ENCODE assay signal across 14 cellular contexts in genomic region chr11:8808226-8808585, GRCh38.
DNase-seq lines count a peak whose midpoint lies in the region; ATAC-seq and TF ChIP-seq lines count a peak whose summit lies in the region.
"Had no signal": no experiment of that assay in that cellular context is flagged by ENCODE, and none has a peak within 500 bp of the region (broad histone marks: within the 10 kb centered on the region; RNA-seq: fewer than 3 reads in every experiment).

No MANE protein-coding gene starts in this region.

- H3K36me3 ChIP-seq in adipocyte (ENCODE audit: control insufficient read depth, insufficient read depth, low read length, severe bottlenecking) (peaks cover 2% of the 10 kb centered on the region), prostate gland (no peaks in the 10 kb centered on the region)

- H3K9me3 Mint-ChIP-seq in natural killer cell, result no peaks in the 10 kb centered on the region
- H3K9me3 Mint-ChIP-seq: activated CD8-positive, alpha-beta T cell treated with anti-CD3 and anti-CD28 coated beads for 36 hours; activated naive CD8-positive, alpha-beta T cell treated with anti-CD3 and anti-CD28 coated beads, Interleukin-2, amount 10 ng/mL, durations not matched to agents 7 days and 5 days had no signal

- DNase-seq in A172 (ENCODE audit: low spot score), result peak; percentile 31
- DNase-seq in adipocyte (ENCODE audit: low read depth), result peak; percentile 32
- DNase-seq in fibroblast of villous mesenchyme (ENCODE audit: low read depth), result peak; percentile 56
- no peak for DNase-seq in prostate gland (ENCODE audit: low spot score)
- DNase-seq in T-helper 9 cell, result no peak
- no peak for DNase-seq in LoVo (ENCODE audit: low spot score)
- DNase-seq in natural killer cell, result no peak
- DNase-seq: activated CD8-positive, alpha-beta T cell treated with anti-CD3 and anti-CD28 coated beads for 36 hours; activated naive CD8-positive, alpha-beta T cell treated with anti-CD3 and anti-CD28 coated beads, Interleukin-2, amount 10 ng/mL, durations not matched to agents 7 days and 5 days; GDM1; NCI-H446; stimulated activated CD4-positive, alpha-beta T cell treated with anti-CD3 and anti-CD28 coated beads, Interleukin-12 subunit alpha, Interleukin-12 subunit beta, amount 100 ng/mL, for 4 hours had no signal

- 13% methylated on average over 4 of the region's 4 CpGs for WGBS in prostate gland

- peak overlapping the region; percentile 91 for H3K9ac ChIP-seq in adipocyte (ENCODE audit: low read length)

- H3K4me3 ChIP-seq in adipocyte (ENCODE audit: low read length) (peak overlapping the region; percentile 88), fibroblast of villous mesenchyme (ENCODE audit: low read depth, low read length) (peak overlapping the region; percentile 64), prostate gland (peak overlapping the region; percentile 4 to 35)
- H3K4me3 ChIP-seq: SK-N-MC had no signal

- intact Hi-C loops in prostate gland (cut with DNase I), result loop anchor here (2.0 to 5.0 kb wide), 2 partner anchors 41 to 99 kb away; no protein-coding TSS in a partner anchor
- intact Hi-C loops in natural killer cell (cut with micrococcal nuclease), result no loop called here

- H3K27ac Mint-ChIP-seq in natural killer cell, result no peak overlapping the region
- H3K27ac Mint-ChIP-seq: activated CD8-positive, alpha-beta T cell treated with anti-CD3 and anti-CD28 coated beads for 36 hours; activated naive CD8-positive, alpha-beta T cell treated with anti-CD3 and anti-CD28 coated beads, Interleukin-2, amount 10 ng/mL, durations not matched to agents 7 days and 5 days had no signal

- TF ChIP-seq CTCF in fibroblast of villous mesenchyme (IDR thresholded peaks at IDR 0.05; ENCODE audit: insufficient read depth, low read depth, low read length) (no peak), prostate gland (IDR thresholded peaks at IDR 0.05) (no peak), natural killer cell (IDR thresholded peaks at IDR 0.05) (no peak)

- peaks cover 5 to 10% of the 10 kb centered on the region in 2 donors for H3K27me3 Mint-ChIP-seq in natural killer cell (ENCODE audit: low read depth in 2 of 2)

- ATAC-seq in HG02642 (IDR thresholded peaks at IDR 0.05; ENCODE audit: poor library complexity, unreplicated experiment) (no peak), natural killer cell (no peak)
- ATAC-seq: activated CD8-positive, alpha-beta T cell treated with anti-CD3 and anti-CD28 coated beads for 36 hours had no signal

- H3K4me1 ChIP-seq in adipocyte (ENCODE audit: control insufficient read depth, insufficient read depth, low read length) (peaks cover 62% of the 10 kb centered on the region), prostate gland (replicated peaks) (no peaks in the 10 kb centered on the region)

- H3K4me1 Mint-ChIP-seq in natural killer cell, result peaks cover 10 to 21% of the 10 kb centered on the region in 2 donors

- no peak for TF ChIP-seq POLR2A in prostate gland (IDR thresholded peaks at IDR 0.05)

- H3K9me3 ChIP-seq in adipocyte (ENCODE audit: control insufficient read depth, low read length) (no peaks in the 10 kb centered on the region), prostate gland (no peaks in the 10 kb centered on the region)

- H3K36me3 Mint-ChIP-seq in natural killer cell, result no peaks in the 10 kb centered on the region
- H3K36me3 Mint-ChIP-seq: activated naive CD8-positive, alpha-beta T cell treated with anti-CD3 and anti-CD28 coated beads, Interleukin-2, amount 10 ng/mL, durations not matched to agents 7 days and 5 days had no signal

- peak overlapping the region; percentile 67 to 90 for H3K27ac ChIP-seq in prostate gland
- H3K27ac ChIP-seq: SK-N-MC had no signal

- H3K27me3 ChIP-seq in adipocyte (replicated peaks; ENCODE audit: control insufficient read depth, insufficient read depth, low read length) (no peaks in the 10 kb centered on the region), prostate gland (replicated peaks; ENCODE audit: insufficient read depth) (no peaks in the 10 kb centered on the region)

- no peak overlapping the region for H3K4me3 Mint-ChIP-seq in natural killer cell
- H3K4me3 Mint-ChIP-seq: activated CD8-positive, alpha-beta T cell treated with anti-CD3 and anti-CD28 coated beads for 36 hours; activated naive CD8-positive, alpha-beta T cell treated with anti-CD3 and anti-CD28 coated beads, Interleukin-2, amount 10 ng/mL, durations not matched to agents 7 days and 5 days had no signal

Comparison
In these comparisons a context has a peak if more than half of its experiments do, and no peak if none do; other contexts are left out.
1. DNase-seq: peak in A172 (single experiment), adipocyte (single experiment) and fibroblast of villous mesenchyme (single experiment); none in prostate gland (single experiment), T-helper 9 cell (single experiment), LoVo (single experiment) and natural killer cell (single experiment).
2. H3K4me3 ChIP-seq: peak in every context shown above with its lines; median percentile 88 in adipocyte; 64 in fibroblast of villous mesenchyme; 20 in prostate gland.